9 cellular contexts compared by ENCODE assay signal in genomic region chr1:156524481-156524869, GRCh38. TPM values are rescaled to one million over a fixed set of nuclear protein-coding genes. Genes with fewer than 3 reads are reported as not detected.
DNase-seq lines count a peak whose midpoint lies in the region; ATAC-seq lines count a peak whose summit lies in the region.
"Had no signal": no experiment of that assay in that cellular context is flagged by ENCODE, and none has a peak within 500 bp of the region (broad histone marks: within the 10 kb centered on the region; RNA-seq: fewer than 3 reads in every experiment).

No MANE protein-coding gene starts in this region.

- H3K36me3 Mint-ChIP-seq in activated T-cell treated with anti-CD3 and anti-CD28 coated beads, Interleukin-2, amount 50 U/mL, for 24 hours (ENCODE audit: low read depth) = no peaks in the 10 kb centered on the region
- H3K36me3 Mint-ChIP-seq in activated T-helper 1 cell treated with anti-CD3 and anti-CD28 coated beads, Interleukin-12 subunit alpha, Interleukin-12 subunit beta, Interleukin-2, Interleukin-4 antibody, amounts not matched to agents 30 ng/mL and 10 ng/mL and 1 ng/mL, durations not matched to agents 14 hours and 24 hours and 36 hours (ENCODE audit: low read depth) = peaks cover 12% of the 10 kb centered on the region
- H3K36me3 Mint-ChIP-seq in stimulated activated memory B cell treated with anti-CD40 and anti-IgM and Interleukin-4, amounts not matched to agents 10 μg/mL and 1 μg/mL and 100 μg/mL, for 72 hours = no peaks in the 10 kb centered on the region

- peaks cover 35% of the 10 kb centered on the region for H3K4me1 Mint-ChIP-seq in activated T-cell treated with anti-CD3 and anti-CD28 coated beads, Interleukin-2, amount 50 U/mL, for 24 hours (ENCODE audit: low read depth)
- H3K4me1 Mint-ChIP-seq in activated T-helper 1 cell treated with anti-CD3 and anti-CD28 coated beads, Interleukin-12 subunit alpha, Interleukin-12 subunit beta, Interleukin-2, Interleukin-4 antibody, amounts not matched to agents 30 ng/mL and 10 ng/mL and 1 ng/mL, durations not matched to agents 14 hours and 24 hours and 36 hours (ENCODE audit: low read depth) = peaks cover 32% of the 10 kb centered on the region
- peaks cover 28% of the 10 kb centered on the region for H3K4me1 Mint-ChIP-seq in stimulated activated memory B cell treated with anti-CD40 and anti-IgM and Interleukin-4, amounts not matched to agents 10 μg/mL and 1 μg/mL and 100 μg/mL, for 72 hours

- ATAC-seq in stimulated activated memory B cell treated with anti-CD40 and anti-IgM and Interleukin-4, amounts not matched to agents 10 μg/mL and 1 μg/mL and 100 μg/mL, for 72 hours = peak; percentile 66
- ATAC-seq in GM18502 (IDR thresholded peaks at IDR 0.05; ENCODE audit: poor library complexity, unreplicated experiment) = no peak

- H3K4me3 Mint-ChIP-seq in activated T-cell treated with anti-CD3 and anti-CD28 coated beads, Interleukin-2, amount 50 U/mL, for 24 hours = peak overlapping the region; percentile 21
- H3K4me3 Mint-ChIP-seq in activated T-helper 1 cell treated with anti-CD3 and anti-CD28 coated beads, Interleukin-12 subunit alpha, Interleukin-12 subunit beta, Interleukin-2, Interleukin-4 antibody, amounts not matched to agents 30 ng/mL and 10 ng/mL and 1 ng/mL, durations not matched to agents 14 hours and 24 hours and 36 hours = peak overlapping the region; percentile 40
- H3K4me3 Mint-ChIP-seq in stimulated activated memory B cell treated with anti-CD40 and anti-IgM and Interleukin-4, amounts not matched to agents 10 μg/mL and 1 μg/mL and 100 μg/mL, for 72 hours = peak overlapping the region; percentile 38

- DNase-seq in activated T-cell treated with anti-CD3 and anti-CD28 coated beads, Interleukin-2, amount 50 U/mL, for 24 hours = no peak
- DNase-seq in activated T-cell treated with anti-CD3 and anti-CD28 coated beads, Interleukin-2, amount 50 U/mL, for 1 hour = no peak
- DNase-seq in Kasumi-1 (lab: John Stamatoyannopoulos, UW) (peak; percentile 48 to 61), NCI-H510A treated with DMSO at 0.1 percent for 48 hours (lab: John Stamatoyannopoulos, UW) (no peak), islet precursor cell (no peak)
- no peak for DNase-seq in activated T-helper 1 cell treated with anti-CD3 and anti-CD28 coated beads, Interleukin-12 subunit alpha, Interleukin-12 subunit beta, Interleukin-2, Interleukin-4 antibody, amounts not matched to agents 30 ng/mL and 10 ng/mL and 1 ng/mL, durations not matched to agents 14 hours and 24 hours and 36 hours (ENCODE audit: low spot score)
- DNase-seq: HCEC 1CT had no signal

- H3K27ac Mint-ChIP-seq in activated T-cell treated with anti-CD3 and anti-CD28 coated beads, Interleukin-2, amount 50 U/mL, for 24 hours = peak overlapping the region; percentile 37
- H3K27ac Mint-ChIP-seq in activated T-helper 1 cell treated with anti-CD3 and anti-CD28 coated beads, Interleukin-12 subunit alpha, Interleukin-12 subunit beta, Interleukin-2, Interleukin-4 antibody, amounts not matched to agents 30 ng/mL and 10 ng/mL and 1 ng/mL, durations not matched to agents 14 hours and 24 hours and 36 hours = peak overlapping the region; percentile 82
- H3K27ac Mint-ChIP-seq in stimulated activated memory B cell treated with anti-CD40 and anti-IgM and Interleukin-4, amounts not matched to agents 10 μg/mL and 1 μg/mL and 100 μg/mL, for 72 hours = peak overlapping the region; percentile 66

- intact Hi-C loops in activated T-helper 1 cell treated with anti-CD3 and anti-CD28 coated beads, Interleukin-12 subunit alpha, Interleukin-12 subunit beta, Interleukin-2, Interleukin-4 antibody, amounts not matched to agents 30 ng/mL and 10 ng/mL and 1 ng/mL, durations not matched to agents 14 hours and 24 hours and 36 hours (cut with micrococcal nuclease) = loop anchor here (1.0 to 5.0 kb wide), 4 partner anchors 23 to 48 kb away; partner anchors contain the start of gene IQGAP3

- H3K9me3 Mint-ChIP-seq in activated T-cell treated with anti-CD3 and anti-CD28 coated beads, Interleukin-2, amount 50 U/mL, for 24 hours = no peaks in the 10 kb centered on the region
- no peaks in the 10 kb centered on the region for H3K9me3 Mint-ChIP-seq in activated T-helper 1 cell treated with anti-CD3 and anti-CD28 coated beads, Interleukin-12 subunit alpha, Interleukin-12 subunit beta, Interleukin-2, Interleukin-4 antibody, amounts not matched to agents 30 ng/mL and 10 ng/mL and 1 ng/mL, durations not matched to agents 14 hours and 24 hours and 36 hours
- H3K9me3 Mint-ChIP-seq in stimulated activated memory B cell treated with anti-CD40 and anti-IgM and Interleukin-4, amounts not matched to agents 10 μg/mL and 1 μg/mL and 100 μg/mL, for 72 hours = no peaks in the 10 kb centered on the region

- H3K27me3 Mint-ChIP-seq in activated T-cell treated with anti-CD3 and anti-CD28 coated beads, Interleukin-2, amount 50 U/mL, for 24 hours = no peaks in the 10 kb centered on the region
- no peaks in the 10 kb centered on the region for H3K27me3 Mint-ChIP-seq in activated T-helper 1 cell treated with anti-CD3 and anti-CD28 coated beads, Interleukin-12 subunit alpha, Interleukin-12 subunit beta, Interleukin-2, Interleukin-4 antibody, amounts not matched to agents 30 ng/mL and 10 ng/mL and 1 ng/mL, durations not matched to agents 14 hours and 24 hours and 36 hours (ENCODE audit: insufficient read depth)
- H3K27me3 Mint-ChIP-seq in stimulated activated memory B cell treated with anti-CD40 and anti-IgM and Interleukin-4, amounts not matched to agents 10 μg/mL and 1 μg/mL and 100 μg/mL, for 72 hours = no peaks in the 10 kb centered on the region

RNA-seq across cellular contexts. Expression of gene MEF2D, which starts 23.9 kb away (rescaled TPM):
- 36.3 and 37.0 TPM in 2 replicates for total RNA-seq in activated T-helper 1 cell treated with anti-CD3 and anti-CD28 coated beads, Interleukin-12 subunit alpha, Interleukin-12 subunit beta, Interleukin-2, Interleukin-4 antibody, amounts not matched to agents 30 ng/mL and 10 ng/mL and 1 ng/mL, durations not matched to agents 14 hours and 24 hours and 36 hours

RNA-seq across cellular contexts. Expression of gene IQGAP3, which starts 47.9 kb away (rescaled TPM):
- 10.3 and 11.2 TPM in 2 replicates for total RNA-seq in activated T-helper 1 cell treated with anti-CD3 and anti-CD28 coated beads, Interleukin-12 subunit alpha, Interleukin-12 subunit beta, Interleukin-2, Interleukin-4 antibody, amounts not matched to agents 30 ng/mL and 10 ng/mL and 1 ng/mL, durations not matched to agents 14 hours and 24 hours and 36 hours

RNA-seq across cellular contexts. Expression of gene TTC24, which starts 55.0 kb away (rescaled TPM):
- total RNA-seq in activated T-helper 1 cell treated with anti-CD3 and anti-CD28 coated beads, Interleukin-12 subunit alpha, Interleukin-12 subunit beta, Interleukin-2, Interleukin-4 antibody, amounts not matched to agents 30 ng/mL and 10 ng/mL and 1 ng/mL, durations not matched to agents 14 hours and 24 hours and 36 hours = 3.7 and 4.1 TPM in 2 replicates

Comparison
In these comparisons a context has a peak if more than half of its experiments do, and no peak if none do; other contexts are left out.
1. DNase-seq: peak in Kasumi-1 (2 of 2); none in activated T-cell treated with anti-CD3 and anti-CD28 coated beads, Interleukin-2, amount 50 U/mL, for 24 hours (single experiment), activated T-cell treated with anti-CD3 and anti-CD28 coated beads, Interleukin-2, amount 50 U/mL, for 1 hour (single experiment), activated T-helper 1 cell treated with anti-CD3 and anti-CD28 coated beads, Interleukin-12 subunit alpha, Interleukin-12 subunit beta, Interleukin-2, Interleukin-4 antibody, amounts not matched to agents 30 ng/mL and 10 ng/mL and 1 ng/mL, durations not matched to agents 14 hours and 24 hours and 36 hours (single experiment), NCI-H510A treated with DMSO at 0.1 percent for 48 hours (single experiment) and islet precursor cell (single experiment).
2. Peak in every context shown above with its lines, with median percentiles within 50 percentile points of each other: H3K27ac Mint-ChIP-seq and H3K4me3 Mint-ChIP-seq.